In genomic region chr1:31936966-31937299, GRCh38 we compare ENCODE assay signal across 8 cellular contexts. TPM values are rescaled to one million over a fixed set of nuclear protein-coding genes. Genes with fewer than 3 reads are reported as not detected.
DNase-seq lines count a peak whose midpoint lies in the region; ATAC-seq and TF ChIP-seq lines count a peak whose summit lies in the region.

No MANE protein-coding gene starts in this region.

- peak overlapping the region; percentile 99 for H3K27ac Mint-ChIP-seq in CD8-positive, alpha-beta T cell
- peak overlapping the region; percentile 94 for H3K27ac Mint-ChIP-seq in osteocyte (ENCODE audit: unreplicated experiment)

- peaks cover 77% of the 10 kb centered on the region for H3K4me1 ChIP-seq in CD8-positive, alpha-beta T cell (ENCODE audit: insufficient read depth, low read length)
- peaks cover 9 to 64% (median 32%) of the 10 kb centered on the region in 4 donors for H3K4me1 ChIP-seq in Peyer's patch

- POLR2A ChIA-PET in CD8-positive, alpha-beta T cell (lab: Charles Lee), result interaction anchor here (0.8 to 3.9 kb wide), 2 partner anchors 10 to 23 kb away, joined by 4 to 16 read pairs; no protein-coding TSS in a partner anchor

- H3K9me3 Mint-ChIP-seq in CD8-positive, alpha-beta T cell, result no peaks in the 10 kb centered on the region
- no peaks in the 10 kb centered on the region for H3K9me3 Mint-ChIP-seq in osteocyte (ENCODE audit: unreplicated experiment)

- intact Hi-C loops in CD8-positive, alpha-beta T cell (cut with DNase I, micrococcal nuclease), result loop anchor here (2.0 to 10.0 kb wide), 5 partner anchors 50 to 1182 kb away; partner anchors contain the start of genes LAPTM5 (in 1 of the 2) and PEF1 (in 1 of the 2)

- peak overlapping the region; percentile 100 for H3K4me3 Mint-ChIP-seq in CD8-positive, alpha-beta T cell
- H3K4me3 Mint-ChIP-seq in osteocyte (ENCODE audit: unreplicated experiment), result peak overlapping the region; percentile 96

- CTCF ChIA-PET in CD8-positive, alpha-beta T cell (lab: Charles Lee), result interaction anchor here (16.9 kb wide), 1 partner anchor 21 kb away, joined by 349 read pairs; no protein-coding TSS in a partner anchor

- H3K27ac ChIP-seq in CD8-positive, alpha-beta T cell (ENCODE audit: low read depth, low read length), result peak overlapping the region; percentile 57
- H3K27ac ChIP-seq in Peyer's patch (peak overlapping the region; percentile 92 to 99 (median 97)), epithelial cell of prostate (peak overlapping the region; percentile 93)

- no peak for ATAC-seq in CD8-positive, alpha-beta T cell
- no peak for ATAC-seq in GM19324 (IDR thresholded peaks at IDR 0.05; ENCODE audit: low FRiP score, unreplicated experiment)
- no peak for ATAC-seq in activated CD4-positive, CD25-positive, alpha-beta regulatory T cell treated with anti-CD3 and anti-CD28 coated beads, Interleukin-2, amount 50 U/mL, for 24 hours

- H3K4me1 Mint-ChIP-seq in CD8-positive, alpha-beta T cell (ENCODE audit: low read depth), result peaks cover 70% of the 10 kb centered on the region
- H3K4me1 Mint-ChIP-seq in osteocyte (ENCODE audit: unreplicated experiment), result peaks cover 64% of the 10 kb centered on the region

- no peak for TF ChIP-seq POLR2A in Peyer's patch (IDR thresholded peaks at IDR 0.05)

- peak overlapping the region; percentile 68 for H3K4me3 ChIP-seq in CD8-positive, alpha-beta T cell (ENCODE audit: low read depth, low read length)
- H3K4me3 ChIP-seq in Peyer's patch, result peak overlapping the region; percentile 63 to 94 (median 82)

- TF ChIP-seq CTCF in CD8-positive, alpha-beta T cell (IDR thresholded peaks at IDR 0.05), result no peak
- TF ChIP-seq CTCF in Peyer's patch (IDR thresholded peaks at IDR 0.05) (no peak), osteocyte (IDR thresholded peaks at IDR 0.05) (no peak)

- no peak for DNase-seq in CD8-positive, alpha-beta T cell
- DNase-seq in Peyer's patch (no peak), epithelial cell of prostate (ENCODE audit: low read depth, low spot score) (no peak), osteocyte (ENCODE audit: extremely low spot score, unreplicated experiment) (no peak), Ammon's horn (ENCODE audit: low spot score) (no peak), DMS153 treated with DMSO at 0.1 percent for 48 hours (lab: John Stamatoyannopoulos, UW; ENCODE audit: unreplicated experiment) (no peak)

- H3K9me3 ChIP-seq in CD8-positive, alpha-beta T cell (ENCODE audit: low read length), result no peaks in the 10 kb centered on the region
- H3K9me3 ChIP-seq in Peyer's patch, result no peaks in the 10 kb centered on the region

- no peaks in the 10 kb centered on the region for H3K36me3 ChIP-seq in CD8-positive, alpha-beta T cell (ENCODE audit: insufficient read depth, low read length)
- no peaks in the 10 kb centered on the region for H3K36me3 ChIP-seq in Peyer's patch

- peaks cover 13% of the 10 kb centered on the region for H3K36me3 Mint-ChIP-seq in CD8-positive, alpha-beta T cell
- H3K36me3 Mint-ChIP-seq in osteocyte (ENCODE audit: unreplicated experiment), result no peaks in the 10 kb centered on the region

- no peaks in the 10 kb centered on the region for H3K27me3 Mint-ChIP-seq in CD8-positive, alpha-beta T cell (ENCODE audit: low read depth)
- H3K27me3 Mint-ChIP-seq in osteocyte (ENCODE audit: unreplicated experiment), result no peaks in the 10 kb centered on the region

- no peaks in the 10 kb centered on the region for H3K27me3 ChIP-seq in CD8-positive, alpha-beta T cell (ENCODE audit: insufficient read depth, low read length)
- H3K27me3 ChIP-seq in Peyer's patch, result no peaks in the 10 kb centered on the region

RNA-seq across cellular contexts. Expression of gene PTP4A2, which starts 1.2 kb away (rescaled TPM):
- 100 to 1,000 TPM; 257 to 278 TPM for total RNA-seq in CD8-positive, alpha-beta T cell
- total RNA-seq in Peyer's patch (100 to 1,000 TPM; 103 to 165 (median 122) TPM), osteocyte (142 and 157 TPM in 2 replicates)
